Comparison of ENCODE assay signal across 15 cellular contexts in genomic region chr5:147168578-147169327, GRCh38.
DNase-seq lines count a peak whose midpoint lies in the region; ATAC-seq, FAIRE-seq and TF ChIP-seq lines count a peak whose summit lies in the region.
"Had no signal": no experiment of that assay in that cellular context is flagged by ENCODE, and none has a peak within 500 bp of the region (broad histone marks: within the 10 kb centered on the region; RNA-seq: fewer than 3 reads in every experiment).

No MANE protein-coding gene starts in this region.

- no peak overlapping the region for H2BK120ac ChIP-seq in H1 (replicated peaks; ENCODE audit: low read depth, low read length)

- H3K9me3 Mint-ChIP-seq in Caco-2 (ENCODE audit: unreplicated experiment), result peaks cover 8% of the 10 kb centered on the region
- no peaks in the 10 kb centered on the region for H3K9me3 Mint-ChIP-seq in natural killer cell treated with Interleukin-12 subunit alpha and Interleukin-12 subunit beta and Interleukin-15 and Interleukin-18, amount 100 ng/mL, for 72 hours
- H3K9me3 Mint-ChIP-seq: activated T-helper 1 cell treated with anti-CD3 and anti-CD28 coated beads, Interleukin-12 subunit alpha, Interleukin-12 subunit beta, Interleukin-2, Interleukin-4 antibody, amounts not matched to agents 30 ng/mL and 10 ng/mL and 1 ng/mL, durations not matched to agents 14 hours and 24 hours and 36 hours had no signal

- H2AK5ac ChIP-seq in H1 (ENCODE audit: low read depth, low read length), result no peak overlapping the region

- FAIRE-seq in H1 (lab: Jason Lieb, UNC), result no peak
- FAIRE-seq: endometrium, pancreas had no signal

- no peak overlapping the region for H4K5ac ChIP-seq in H1 (ENCODE audit: insufficient read length, low read depth, low read length)

- no peak for TF ChIP-seq POLR2A in H1 (IDR thresholded peaks at IDR 0.05; ENCODE audit: control extremely low read depth in 1 of 2, low read depth in 2 of 2, low read length in 2 of 2)

- H3K4me3 Mint-ChIP-seq in Caco-2 (ENCODE audit: unreplicated experiment), result peak overlapping the region; percentile 18
- no peak overlapping the region for H3K4me3 Mint-ChIP-seq in natural killer cell treated with Interleukin-12 subunit alpha and Interleukin-12 subunit beta and Interleukin-15 and Interleukin-18, amount 100 ng/mL, for 72 hours
- H3K4me3 Mint-ChIP-seq: activated T-helper 1 cell treated with anti-CD3 and anti-CD28 coated beads, Interleukin-12 subunit alpha, Interleukin-12 subunit beta, Interleukin-2, Interleukin-4 antibody, amounts not matched to agents 30 ng/mL and 10 ng/mL and 1 ng/mL, durations not matched to agents 14 hours and 24 hours and 36 hours; stimulated activated memory B cell treated with anti-CD40 and anti-IgM and Interleukin-4, amounts not matched to agents 10 μg/mL and 1 μg/mL and 100 μg/mL, for 72 hours had no signal

- no peak overlapping the region for H3K9ac ChIP-seq in HUES48 (ENCODE audit: low read depth, low read length)
- no peak overlapping the region for H3K9ac ChIP-seq in H1 (replicated peaks in 1 of 4; ENCODE audit: extremely low read depth in 1 of 4, low read depth in 3 of 4, low read length in 3 of 4)

- H3K4ac ChIP-seq in H1 (replicated peaks; ENCODE audit: insufficient read length, low read depth, low read length), result no peak overlapping the region

- no peak overlapping the region for H3K23ac ChIP-seq in H1 (ENCODE audit: insufficient read length)

- no peak overlapping the region for H3K4me3 ChIP-seq in Caco-2 (ENCODE audit: low read depth, low read length)
- H3K4me3 ChIP-seq in HUES48 (ENCODE audit: low read depth, low read length), result no peak overlapping the region
- no peak overlapping the region for H3K4me3 ChIP-seq in H1 (ENCODE audit: extremely low read depth in 1 of 4, insufficient read depth in 2 of 4, low read depth in 3 of 4, low read length in 4 of 4)
- H3K4me3 ChIP-seq: MG63, pancreas had no signal

- no peak overlapping the region for H2BK12ac ChIP-seq in H1 (ENCODE audit: low read depth, low read length)

- intact Hi-C loops in Caco-2 (cut with micrococcal nuclease; ENCODE audit: unreplicated experiment), result loop anchor here (5.0 kb wide), 2 partner anchors 126 to 264 kb away; no protein-coding TSS in a partner anchor

- H4K8ac ChIP-seq in H1 (ENCODE audit: extremely low read depth, insufficient read depth, low read length), result no peak overlapping the region

- DNase-seq in Caco-2 (no peak), H1 (ENCODE audit: low read depth in 1 of 2, low spot score in 2 of 2) (no peak), myocyte (ENCODE audit: low read depth) (peak; percentile 89), NCI-H2196 treated with DMSO at 0.1 percent for 48 hours (lab: John Stamatoyannopoulos, UW; ENCODE audit: unreplicated experiment) (no peak), HuH-7.5 (ENCODE audit: low spot score) (no peak)
- DNase-seq in stimulated activated naive CD4-positive, alpha-beta T cell (lab: John Stamatoyannopoulos, UW), result no peak
- DNase-seq in natural killer cell treated with Interleukin-12 subunit alpha and Interleukin-12 subunit beta and Interleukin-15 and Interleukin-18, amount 100 ng/mL, for 72 hours (ENCODE audit: low spot score), result no peak
- DNase-seq: activated CD4-positive, alpha-beta T cell treated with anti-CD3 and anti-CD28 coated beads for 4 hours; MG63; stimulated activated CD4-positive, alpha-beta T cell treated with anti-CD3 and anti-CD28 coated beads, Interleukin-2, amount 100 ng/mL, for 24 hours had no signal

- no peaks in the 10 kb centered on the region for H3K36me3 ChIP-seq in Caco-2 (ENCODE audit: control insufficient read depth, insufficient read depth, low read length)
- no peaks in the 10 kb centered on the region for H3K36me3 ChIP-seq in HUES48 (ENCODE audit: control insufficient read depth, insufficient read depth, low read length)
- no peaks in the 10 kb centered on the region for H3K36me3 ChIP-seq in H1 (ENCODE audit: control insufficient read depth in 2 of 4, insufficient read depth in 4 of 4, low read length in 3 of 4)
- H3K36me3 ChIP-seq: MG63, pancreas had no signal

- no peak overlapping the region for H3K18ac ChIP-seq in H1 (ENCODE audit: extremely low read depth, low read length)

- H2BK15ac ChIP-seq in H1 (ENCODE audit: low read length), result no peak overlapping the region

- no peak overlapping the region for H3K4me2 ChIP-seq in H1 (ENCODE audit: insufficient read depth in 1 of 2, low read depth in 2 of 2, low read length in 2 of 2)

- H3K23me2 ChIP-seq in H1 (ENCODE audit: low read depth, low read length), result no peaks in the 10 kb centered on the region

- H3K27ac Mint-ChIP-seq in Caco-2 (ENCODE audit: unreplicated experiment), result peak overlapping the region; percentile 97
- no peak overlapping the region for H3K27ac Mint-ChIP-seq in natural killer cell treated with Interleukin-12 subunit alpha and Interleukin-12 subunit beta and Interleukin-15 and Interleukin-18, amount 100 ng/mL, for 72 hours
- H3K27ac Mint-ChIP-seq: activated T-helper 1 cell treated with anti-CD3 and anti-CD28 coated beads, Interleukin-12 subunit alpha, Interleukin-12 subunit beta, Interleukin-2, Interleukin-4 antibody, amounts not matched to agents 30 ng/mL and 10 ng/mL and 1 ng/mL, durations not matched to agents 14 hours and 24 hours and 36 hours; stimulated activated memory B cell treated with anti-CD40 and anti-IgM and Interleukin-4, amounts not matched to agents 10 μg/mL and 1 μg/mL and 100 μg/mL, for 72 hours had no signal

- TF ChIP-seq RAD21 in H1 (IDR thresholded peaks at IDR 0.05 in 1 of 2, conservative IDR thresholded peaks at IDR 0.05 in 1 of 2; ENCODE audit: low read depth in 2 of 2, low read length in 2 of 2), result no peak

- no peak overlapping the region for H3K56ac ChIP-seq in H1 (replicated peaks; ENCODE audit: insufficient read length, low read depth, low read length)

- POLR2A ChIA-PET in Caco-2 (lab: Charles Lee) (no interaction called here), H1 (lab: Charles Lee; ENCODE audit: partially characterized antibody) (no interaction called here)

- H3K27me3 ChIP-seq in Caco-2 (replicated peaks; ENCODE audit: control insufficient read depth, insufficient read depth, low read length) (no peaks in the 10 kb centered on the region), HUES48 (ENCODE audit: control insufficient read depth, insufficient read depth, low read length) (no peaks in the 10 kb centered on the region), H1 (replicated peaks in 1 of 4; ENCODE audit: control insufficient read depth in 3 of 4, extremely low read depth in 1 of 4, insufficient read depth in 3 of 4, low read length in 3 of 4) (no peaks in the 10 kb centered on the region)
- H3K27me3 ChIP-seq: pancreas had no signal

- H3K27ac ChIP-seq in HUES48 (ENCODE audit: low read depth, low read length), result peak overlapping the region; percentile 15
- H3K27ac ChIP-seq in H1 (ENCODE audit: low read depth, low read length), result no peak overlapping the region

- CTCF ChIA-PET in Caco-2 (lab: Charles Lee), result interaction anchor here (3.5 kb wide), 1 partner anchor 20 kb away, joined by 18 read pairs; no protein-coding TSS in a partner anchor
- CTCF ChIA-PET in H1 (lab: Charles Lee; ENCODE audit: partially characterized antibody), result interaction anchor here (0.7 to 1.5 kb wide), 5 partner anchors 20 to 635 kb away, joined by 3 to 6 read pairs (median 3); no protein-coding TSS in a partner anchor

- no peak overlapping the region for H3K14ac ChIP-seq in H1 (ENCODE audit: insufficient read length)

- H3K4me1 Mint-ChIP-seq in Caco-2 (ENCODE audit: low read depth, unreplicated experiment), result peaks cover 55% of the 10 kb centered on the region
- no peaks in the 10 kb centered on the region for H3K4me1 Mint-ChIP-seq in natural killer cell treated with Interleukin-12 subunit alpha and Interleukin-12 subunit beta and Interleukin-15 and Interleukin-18, amount 100 ng/mL, for 72 hours (ENCODE audit: low read depth in 2 of 2)
- H3K4me1 Mint-ChIP-seq: stimulated activated memory B cell treated with anti-CD40 and anti-IgM and Interleukin-4, amounts not matched to agents 10 μg/mL and 1 μg/mL and 100 μg/mL, for 72 hours had no signal

- peaks cover 25% of the 10 kb centered on the region for H3K36me3 Mint-ChIP-seq in Caco-2 (ENCODE audit: insufficient read depth, unreplicated experiment)
- no peaks in the 10 kb centered on the region for H3K36me3 Mint-ChIP-seq in natural killer cell treated with Interleukin-12 subunit alpha and Interleukin-12 subunit beta and Interleukin-15 and Interleukin-18, amount 100 ng/mL, for 72 hours
- H3K36me3 Mint-ChIP-seq: stimulated activated memory B cell treated with anti-CD40 and anti-IgM and Interleukin-4, amounts not matched to agents 10 μg/mL and 1 μg/mL and 100 μg/mL, for 72 hours had no signal

- whole genome bisulfite sequencing in H1 (ENCODE audit: extremely low coverage in 1 of 2, insufficient coverage in 1 of 2, insufficient read length in 1 of 2, insufficient replicate concordance in 2 of 2, low coverage in 1 of 2, low lambda C conversion rate in 2 of 2, missing lambda C conversion rate in 1 of 2), 2 experiments, result 77% methylated on average over 4 of the region's 4 CpGs; no CpG with 5 or more reads in 1 of the 2 experiments

- no TSS peak for BruUV-seq in Caco-2 (replicated peaks; lab: Mats Ljungman, UMichigan)

- no peaks in the 10 kb centered on the region for H3K27me3 Mint-ChIP-seq in Caco-2 (ENCODE audit: insufficient read depth, unreplicated experiment)
- peaks cover 7 to 28% of the 10 kb centered on the region in 2 donors for H3K27me3 Mint-ChIP-seq in natural killer cell treated with Interleukin-12 subunit alpha and Interleukin-12 subunit beta and Interleukin-15 and Interleukin-18, amount 100 ng/mL, for 72 hours
- H3K27me3 Mint-ChIP-seq: stimulated activated memory B cell treated with anti-CD40 and anti-IgM and Interleukin-4, amounts not matched to agents 10 μg/mL and 1 μg/mL and 100 μg/mL, for 72 hours had no signal

- no peak for TF ChIP-seq EP300 in H1 (IDR thresholded peaks at IDR 0.05; ENCODE audit: borderline replicate concordance in 1 of 2, low read depth in 2 of 2, low read length in 2 of 2)

- no peak overlapping the region for H2AFZ ChIP-seq in H1 (ENCODE audit: low read length)

- H3K79me1 ChIP-seq in H1 (ENCODE audit: low read depth, low read length), result no peaks in the 10 kb centered on the region

- H2BK20ac ChIP-seq in H1 (ENCODE audit: low read length), result no peak overlapping the region

- no peaks in the 10 kb centered on the region for H4K20me1 ChIP-seq in H1 (replicated peaks in 1 of 2; ENCODE audit: control insufficient read depth in 1 of 2, insufficient read depth in 2 of 2, low read length in 2 of 2)

- H3K9me3 ChIP-seq in Caco-2, result no peaks in the 10 kb centered on the region
- H3K9me3 ChIP-seq in HUES48 (ENCODE audit: control insufficient read depth, insufficient read depth, low read length), result peaks cover 3% of the 10 kb centered on the region; the same call in 1 of the 2 replicates
- peaks cover 0 to 4% of the 10 kb centered on the region in 2 experiments; a peak in 1 of 4 replicates for H3K9me3 ChIP-seq in H1 (ENCODE audit: insufficient read depth in 2 of 2, low read depth in 1 of 2, low read length in 1 of 2)
- H3K9me3 ChIP-seq: pancreas had no signal

- H3K4me1 ChIP-seq in Caco-2 (peaks cover 63% of the 10 kb centered on the region), HUES48 (ENCODE audit: control insufficient read depth, insufficient read depth, low read length) (no peaks in the 10 kb centered on the region), H1 (replicated peaks in 1 of 4; ENCODE audit: control insufficient read depth in 3 of 4, insufficient read depth in 4 of 4, low read length in 3 of 4) (peaks cover 0 to 4% (median 0%) of the 10 kb centered on the region in 4 experiments; a peak in 1 of 7 replicates)

- H4K91ac ChIP-seq in H1 (replicated peaks; ENCODE audit: insufficient read length, low read length), result no peak overlapping the region

- ATAC-seq in natural killer cell treated with Interleukin-12 subunit alpha and Interleukin-12 subunit beta and Interleukin-15 and Interleukin-18, amount 100 ng/mL, for 72 hours, result no peak
- ATAC-seq: stimulated activated memory B cell treated with anti-CD40 and anti-IgM and Interleukin-4, amounts not matched to agents 10 μg/mL and 1 μg/mL and 100 μg/mL, for 72 hours had no signal

- H3K79me2 ChIP-seq in H1 (ENCODE audit: control insufficient read depth in 1 of 2, insufficient read depth in 2 of 2, low read length in 2 of 2), result no peaks in the 10 kb centered on the region

- TF ChIP-seq CTCF in Caco-2 (IDR thresholded peaks at IDR 0.05; ENCODE audit: insufficient read depth in 1 of 2, low read depth in 1 of 2, low read length in 1 of 2, severe bottlenecking in 1 of 2, unreplicated experiment in 1 of 2) (no peak), H1 (IDR thresholded peaks at IDR 0.05; ENCODE audit: control extremely low read depth in 1 of 3, insufficient read depth in 1 of 3, low read depth in 1 of 3, low read length in 3 of 3) (no peak)

- no peak overlapping the region for H2BK5ac ChIP-seq in H1 (ENCODE audit: low read depth, low read length)
